In the genomic region with DNA sequence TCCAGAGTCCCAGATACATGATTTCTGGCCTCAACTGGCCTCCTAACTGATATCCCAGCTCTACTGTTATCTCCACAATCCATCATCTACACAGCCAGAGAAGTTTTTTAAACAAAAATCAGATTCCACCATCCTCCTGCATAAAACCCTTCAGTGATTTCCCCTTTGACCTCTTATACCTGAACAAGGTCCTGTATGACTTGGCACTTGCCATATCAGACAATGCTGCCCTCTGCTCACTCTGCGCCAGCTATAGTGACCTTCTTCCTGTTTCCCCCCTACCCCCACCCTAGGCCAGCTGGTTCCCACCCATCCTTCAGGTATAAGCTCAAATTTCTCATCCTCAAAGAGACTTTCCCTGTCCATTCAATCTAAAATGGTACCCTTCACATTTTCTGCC, we compare ENCODE assay signal across 24 cellular contexts.
DNase-seq lines count a peak whose midpoint lies in the region; ATAC-seq, FAIRE-seq and TF ChIP-seq lines count a peak whose summit lies in the region.
"Had no signal": no experiment of that assay in that cellular context is flagged by ENCODE, and none has a peak within 500 bp of the region (broad histone marks: within the 10 kb centered on the region; RNA-seq: fewer than 3 reads in every experiment).

No MANE protein-coding gene starts in this region.

- FAIRE-seq in HepG2 (lab: Jason Lieb, UNC): no peak
- FAIRE-seq: A204.1, G401.6, GM12891, GM19239 had no signal

- in situ Hi-C loops in HepG2 (cut with HindIII; ENCODE audit: extremely low pct_ligation_motif_present, low pct_unique_long_range_greater_than_20kb): no loop called here

- H3K4me3 Mint-ChIP-seq in activated T-helper 1 cell treated with anti-CD3 and anti-CD28 coated beads, Interleukin-12 subunit alpha, Interleukin-12 subunit beta, Interleukin-2, Interleukin-4 antibody, amounts not matched to agents 30 ng/mL and 10 ng/mL and 1 ng/mL, durations not matched to agents 14 hours and 24 hours and 36 hours: no peak overlapping the region
- H3K4me3 Mint-ChIP-seq: CD14-positive monocyte; CD4-positive, alpha-beta memory T cell; CD4-positive, CD25-positive, alpha-beta regulatory T cell; CD8-positive, alpha-beta memory T cell had no signal

- H3K4me2 ChIP-seq in HepG2 (ENCODE audit: low read depth, low read length): no peak overlapping the region
- H3K4me2 ChIP-seq: BLaER1 had no signal

- ATAC-seq in HepG2 (no peak), left lobe of liver (peak; percentile 85), GM21619 (IDR thresholded peaks at IDR 0.05; ENCODE audit: unreplicated experiment) (no peak)

- H3K4me3 ChIP-seq in liver (ENCODE audit: low read depth in 1 of 3, low read length in 3 of 3): no peak overlapping the region
- no peak overlapping the region for H3K4me3 ChIP-seq in HepG2 (replicated peaks in 1 of 3; ENCODE audit: insufficient read depth in 1 of 3, low read depth in 2 of 3, low read length in 3 of 3)
- H3K4me3 ChIP-seq: BLaER1 had no signal

- H3K4me1 Mint-ChIP-seq in activated T-helper 1 cell treated with anti-CD3 and anti-CD28 coated beads, Interleukin-12 subunit alpha, Interleukin-12 subunit beta, Interleukin-2, Interleukin-4 antibody, amounts not matched to agents 30 ng/mL and 10 ng/mL and 1 ng/mL, durations not matched to agents 14 hours and 24 hours and 36 hours (ENCODE audit: low read depth): no peaks in the 10 kb centered on the region
- H3K4me1 Mint-ChIP-seq: CD14-positive monocyte; CD4-positive, alpha-beta memory T cell; CD4-positive, CD25-positive, alpha-beta regulatory T cell; CD8-positive, alpha-beta memory T cell had no signal

- H3K9me3 ChIP-seq in liver (ENCODE audit: control insufficient read depth in 4 of 4, low read length in 3 of 4) (peaks cover 0 to 4% (median 0%) of the 10 kb centered on the region in 4 donors), HepG2 (ENCODE audit: low read length) (no peaks in the 10 kb centered on the region)
- H3K9me3 ChIP-seq: BE2C had no signal

- no peaks in the 10 kb centered on the region for H3K27me3 Mint-ChIP-seq in activated T-helper 1 cell treated with anti-CD3 and anti-CD28 coated beads, Interleukin-12 subunit alpha, Interleukin-12 subunit beta, Interleukin-2, Interleukin-4 antibody, amounts not matched to agents 30 ng/mL and 10 ng/mL and 1 ng/mL, durations not matched to agents 14 hours and 24 hours and 36 hours (ENCODE audit: insufficient read depth)
- H3K27me3 Mint-ChIP-seq: CD4-positive, alpha-beta memory T cell; CD4-positive, CD25-positive, alpha-beta regulatory T cell; CD8-positive, alpha-beta memory T cell had no signal

- TF ChIP-seq CTCF in liver (IDR thresholded peaks at IDR 0.05; ENCODE audit: low read depth, low read length, missing input control): no peak
- no peak for TF ChIP-seq CTCF in HepG2 (CRISPR knock-in tag; IDR thresholded peaks at IDR 0.05)

- no peak overlapping the region for H3K27ac Mint-ChIP-seq in activated T-helper 1 cell treated with anti-CD3 and anti-CD28 coated beads, Interleukin-12 subunit alpha, Interleukin-12 subunit beta, Interleukin-2, Interleukin-4 antibody, amounts not matched to agents 30 ng/mL and 10 ng/mL and 1 ng/mL, durations not matched to agents 14 hours and 24 hours and 36 hours
- H3K27ac Mint-ChIP-seq: CD14-positive monocyte; CD4-positive, alpha-beta memory T cell; CD8-positive, alpha-beta memory T cell had no signal

- H3K4me1 ChIP-seq in liver (ENCODE audit: control insufficient read depth in 4 of 4, insufficient read depth in 4 of 4, low read length in 3 of 4) (peaks cover 0 to 9% (median 0%) of the 10 kb centered on the region in 4 donors), HepG2 (ENCODE audit: insufficient read depth, low read length) (no peaks in the 10 kb centered on the region)
- H3K4me1 ChIP-seq: BE2C, BLaER1 had no signal

- no peak for DNase-seq in HepG2 (ENCODE audit: low spot score)
- no peak for DNase-seq in left lobe of liver (ENCODE audit: low spot score)
- DNase-seq in activated T-helper 1 cell treated with anti-CD3 and anti-CD28 coated beads, Interleukin-12 subunit alpha, Interleukin-12 subunit beta, Interleukin-2, Interleukin-4 antibody, amounts not matched to agents 30 ng/mL and 10 ng/mL and 1 ng/mL, durations not matched to agents 14 hours and 24 hours and 36 hours (ENCODE audit: low spot score): no peak
- DNase-seq: 8988T; ACHN; BE2C; C1 segment of cervical spinal cord; CD4-positive, alpha-beta memory T cell; CD4-positive, CD25-positive, alpha-beta regulatory T cell; CD8-positive, alpha-beta memory T cell; COR-L47; DMS 273 treated with DMSO at 0.1 percent for 48 hours; DMS153; DMS53; DMS79; GF-D8 had no signal

- CTCF ChIA-PET in HepG2 (lab: Yijun Ruan, JAX; ENCODE audit: low intra/inter-chr PET ratio, low total read pairs): no interaction called here

- H3K27me3 ChIP-seq in liver (ENCODE audit: control insufficient read depth in 4 of 4, insufficient read depth in 4 of 4, low read length in 3 of 4) (no peaks in the 10 kb centered on the region), HepG2 (ENCODE audit: control insufficient read depth in 1 of 2, insufficient read depth in 2 of 2, low read length in 2 of 2) (no peaks in the 10 kb centered on the region)
- H3K27me3 ChIP-seq: BE2C, BLaER1 had no signal

- TF ChIP-seq POLR2A in HepG2 (IDR thresholded peaks at IDR 0.05; ENCODE audit: insufficient read depth in 1 of 2, low read depth in 2 of 2, low read length in 2 of 2): no peak

- H3K27ac ChIP-seq in liver (ENCODE audit: low read depth in 1 of 2, low read length in 2 of 2) (no peak overlapping the region), HepG2 (ENCODE audit: extremely low read length, insufficient read depth, low read length) (no peak overlapping the region)
- H3K27ac ChIP-seq: BLaER1 had no signal

- H4K20me1 ChIP-seq in HepG2 (ENCODE audit: insufficient read depth, low read length): no peaks in the 10 kb centered on the region
- H4K20me1 ChIP-seq: BLaER1 had no signal

- TF ChIP-seq RAD21 in liver (IDR thresholded peaks at IDR 0.05): no peak
- TF ChIP-seq RAD21 in HepG2 (CRISPR knock-in tag; IDR thresholded peaks at IDR 0.05): no peak

- H3K36me3 ChIP-seq in liver (ENCODE audit: control insufficient read depth in 4 of 4, insufficient read depth in 3 of 4, low read depth in 1 of 4, low read length in 3 of 4) (no peaks in the 10 kb centered on the region), HepG2 (replicated peaks in 1 of 2; ENCODE audit: control insufficient read depth in 1 of 2, insufficient read depth in 2 of 2, low read length in 2 of 2) (no peaks in the 10 kb centered on the region)
- H3K36me3 ChIP-seq: BE2C, BLaER1 had no signal

- intact Hi-C loops in HepG2 (cut with micrococcal nuclease; ENCODE audit: unreplicated experiment): no loop called here
- intact Hi-C loops in activated T-helper 1 cell treated with anti-CD3 and anti-CD28 coated beads, Interleukin-12 subunit alpha, Interleukin-12 subunit beta, Interleukin-2, Interleukin-4 antibody, amounts not matched to agents 30 ng/mL and 10 ng/mL and 1 ng/mL, durations not matched to agents 14 hours and 24 hours and 36 hours (cut with micrococcal nuclease): no loop called here

- H3K9ac ChIP-seq in liver (ENCODE audit: low read depth in 1 of 2, low read length in 2 of 2) (no peak overlapping the region), HepG2 (ENCODE audit: insufficient read depth, low read depth, low read length) (no peak overlapping the region)
- H3K9ac ChIP-seq: BLaER1 had no signal

- H3K79me2 ChIP-seq in HepG2 (ENCODE audit: insufficient read depth, low read length): no peaks in the 10 kb centered on the region

- no TSS peak for BruUV-seq in HepG2 (replicated peaks; lab: Mats Ljungman, UMichigan)

- POLR2A ChIA-PET in HepG2 (lab: Yijun Ruan, JAX): no interaction called here

- no peak for TF ChIP-seq EP300 in HepG2 (IDR thresholded peaks at IDR 0.05; ENCODE audit: low read depth in 2 of 2, low read length in 2 of 2)
- no peak for TF ChIP-seq EP300 in HepG2 (CRISPR knock-in tag; IDR thresholded peaks at IDR 0.05; ENCODE audit: borderline replicate concordance)

- H3K36me3 Mint-ChIP-seq in activated T-helper 1 cell treated with anti-CD3 and anti-CD28 coated beads, Interleukin-12 subunit alpha, Interleukin-12 subunit beta, Interleukin-2, Interleukin-4 antibody, amounts not matched to agents 30 ng/mL and 10 ng/mL and 1 ng/mL, durations not matched to agents 14 hours and 24 hours and 36 hours (ENCODE audit: low read depth): no peaks in the 10 kb centered on the region
- H3K36me3 Mint-ChIP-seq: CD14-positive monocyte; CD4-positive, alpha-beta memory T cell; CD4-positive, CD25-positive, alpha-beta regulatory T cell had no signal

- WGBS in liver: 51% methylated on average over 1 of the region's 1 CpG
- 14% methylated on average over 1 of the region's 1 CpG for WGBS in HepG2 (ENCODE audit: low lambda C conversion rate)

- H3K9me3 Mint-ChIP-seq in activated T-helper 1 cell treated with anti-CD3 and anti-CD28 coated beads, Interleukin-12 subunit alpha, Interleukin-12 subunit beta, Interleukin-2, Interleukin-4 antibody, amounts not matched to agents 30 ng/mL and 10 ng/mL and 1 ng/mL, durations not matched to agents 14 hours and 24 hours and 36 hours: peaks cover 12% of the 10 kb centered on the region

- H2AFZ ChIP-seq in HepG2 (ENCODE audit: low read length): no peak overlapping the region

TF ChIP-seq in liver, 16 proteins besides CTCF, POLR2A, EP300 and RAD21:
- TF ChIP-seq HNF4A (conservative IDR thresholded peaks at IDR 0.05): peak; percentile 40 to 62
- TF ChIP-seq SP1 (IDR thresholded peaks at IDR 0.05): no peak
TF ChIP-seq in liver: peak in this region for 1.
